ENCODE assay signal across 1 cellular context in the genomic region with DNA sequence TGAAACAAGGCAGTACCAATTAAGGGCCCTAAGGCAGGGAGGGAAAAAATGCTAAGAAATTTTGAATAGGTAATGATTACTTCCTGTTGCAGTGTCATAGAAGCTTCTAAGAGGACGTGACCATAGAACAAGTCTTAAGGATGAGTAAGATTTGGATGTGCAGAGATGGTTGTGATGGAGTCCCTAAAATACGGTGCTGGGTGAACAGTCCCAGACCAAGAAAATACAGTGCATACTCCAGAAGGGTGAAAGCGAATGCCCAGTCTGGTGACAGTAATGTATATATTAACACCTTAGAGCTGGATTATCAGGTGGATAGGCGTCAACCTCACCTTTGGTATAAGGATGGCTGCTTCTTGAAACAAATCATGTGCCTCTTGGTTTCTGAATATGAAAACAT.
TF ChIP-seq lines count a peak whose summit lies in the region.

No MANE protein-coding gene starts in this region.

TF ChIP-seq in GM12878, 131 proteins besides CTCF, POLR2A, EP300 and RAD21 (continued from another document):
- TF ChIP-seq, protein P1, sequence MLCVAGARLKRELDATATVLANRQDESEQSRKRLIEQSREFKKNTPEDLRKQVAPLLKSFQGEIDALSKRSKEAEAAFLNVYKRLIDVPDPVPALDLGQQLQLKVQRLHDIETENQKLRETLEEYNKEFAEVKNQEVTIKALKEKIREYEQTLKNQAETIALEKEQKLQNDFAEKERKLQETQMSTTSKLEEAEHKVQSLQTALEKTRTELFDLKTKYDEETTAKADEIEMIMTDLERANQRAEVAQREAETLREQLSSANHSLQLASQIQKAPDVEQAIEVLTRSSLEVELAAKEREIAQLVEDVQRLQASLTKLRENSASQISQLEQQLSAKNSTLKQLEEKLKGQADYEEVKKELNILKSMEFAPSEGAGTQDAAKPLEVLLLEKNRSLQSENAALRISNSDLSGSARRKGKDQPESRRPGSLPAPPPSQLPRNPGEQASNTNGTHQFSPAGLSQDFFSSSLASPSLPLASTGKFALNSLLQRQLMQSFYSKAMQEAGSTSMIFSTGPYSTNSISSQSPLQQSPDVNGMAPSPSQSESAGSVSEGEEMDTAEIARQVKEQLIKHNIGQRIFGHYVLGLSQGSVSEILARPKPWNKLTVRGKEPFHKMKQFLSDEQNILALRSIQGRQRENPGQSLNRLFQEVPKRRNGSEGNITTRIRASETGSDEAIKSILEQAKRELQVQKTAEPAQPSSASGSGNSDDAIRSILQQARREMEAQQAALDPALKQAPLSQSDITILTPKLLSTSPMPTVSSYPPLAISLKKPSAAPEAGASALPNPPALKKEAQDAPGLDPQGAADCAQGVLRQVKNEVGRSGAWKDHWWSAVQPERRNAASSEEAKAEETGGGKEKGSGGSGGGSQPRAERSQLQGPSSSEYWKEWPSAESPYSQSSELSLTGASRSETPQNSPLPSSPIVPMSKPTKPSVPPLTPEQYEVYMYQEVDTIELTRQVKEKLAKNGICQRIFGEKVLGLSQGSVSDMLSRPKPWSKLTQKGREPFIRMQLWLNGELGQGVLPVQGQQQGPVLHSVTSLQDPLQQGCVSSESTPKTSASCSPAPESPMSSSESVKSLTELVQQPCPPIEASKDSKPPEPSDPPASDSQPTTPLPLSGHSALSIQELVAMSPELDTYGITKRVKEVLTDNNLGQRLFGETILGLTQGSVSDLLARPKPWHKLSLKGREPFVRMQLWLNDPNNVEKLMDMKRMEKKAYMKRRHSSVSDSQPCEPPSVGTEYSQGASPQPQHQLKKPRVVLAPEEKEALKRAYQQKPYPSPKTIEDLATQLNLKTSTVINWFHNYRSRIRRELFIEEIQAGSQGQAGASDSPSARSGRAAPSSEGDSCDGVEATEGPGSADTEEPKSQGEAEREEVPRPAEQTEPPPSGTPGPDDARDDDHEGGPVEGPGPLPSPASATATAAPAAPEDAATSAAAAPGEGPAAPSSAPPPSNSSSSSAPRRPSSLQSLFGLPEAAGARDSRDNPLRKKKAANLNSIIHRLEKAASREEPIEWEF (IDR thresholded peaks at IDR 0.05; ENCODE audit: insufficient replicate concordance, low read depth, low read length) = no peak
- TF ChIP-seq, protein P2, sequence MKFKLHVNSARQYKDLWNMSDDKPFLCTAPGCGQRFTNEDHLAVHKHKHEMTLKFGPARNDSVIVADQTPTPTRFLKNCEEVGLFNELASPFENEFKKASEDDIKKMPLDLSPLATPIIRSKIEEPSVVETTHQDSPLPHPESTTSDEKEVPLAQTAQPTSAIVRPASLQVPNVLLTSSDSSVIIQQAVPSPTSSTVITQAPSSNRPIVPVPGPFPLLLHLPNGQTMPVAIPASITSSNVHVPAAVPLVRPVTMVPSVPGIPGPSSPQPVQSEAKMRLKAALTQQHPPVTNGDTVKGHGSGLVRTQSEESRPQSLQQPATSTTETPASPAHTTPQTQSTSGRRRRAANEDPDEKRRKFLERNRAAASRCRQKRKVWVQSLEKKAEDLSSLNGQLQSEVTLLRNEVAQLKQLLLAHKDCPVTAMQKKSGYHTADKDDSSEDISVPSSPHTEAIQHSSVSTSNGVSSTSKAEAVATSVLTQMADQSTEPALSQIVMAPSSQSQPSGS (IDR thresholded peaks at IDR 0.05; ENCODE audit: low read length) = 0 out of 2 replicates have a peak, but pooled peaks have one; percentile 0
- no peak for TF ChIP-seq CHD1 (IDR thresholded peaks at IDR 0.05; ENCODE audit: low read depth, low read length)
